In genomic region chr6:43276180-43277082, GRCh38 we compare ENCODE assay signal across 1 cellular context.
A peak's percentile ranks its signal among the peaks of the same experiment; 100 is the strongest.
TF ChIP-seq lines count a peak whose summit lies in the region.

No MANE protein-coding gene starts in this region.

TF ChIP-seq in HepG2, 621 proteins besides CTCF, POLR2A, EP300 and RAD21 (continues in another document):
- TF ChIP-seq MEF2D (CRISPR knock-in tag; IDR thresholded peaks at IDR 0.05) (peak; percentile 31; the same call in 1 of the 2 replicates), DPF2 (CRISPR knock-in tag; IDR thresholded peaks at IDR 0.05; ENCODE audit: borderline replicate concordance, low read depth) (peak; percentile 85), ZBTB21 (CRISPR knock-in tag; IDR thresholded peaks at IDR 0.05) (no peak), ZBTB25 (CRISPR knock-in tag; IDR thresholded peaks at IDR 0.05) (peak; percentile 65; the same call in 1 of the 2 replicates), ZNF616 (CRISPR knock-in tag; IDR thresholded peaks at IDR 0.05; ENCODE audit: low read depth) (0 out of 2 replicates have a peak, but pooled peaks have one; percentile 53), ARID4A (CRISPR knock-in tag; IDR thresholded peaks at IDR 0.05; ENCODE audit: borderline replicate concordance) (peak; percentile 71), ZBTB3 (CRISPR knock-in tag; IDR thresholded peaks at IDR 0.05; ENCODE audit: borderline replicate concordance, low read depth) (0 out of 2 replicates have a peak, but pooled peaks have one; percentile 76), KDM4B (CRISPR knock-in tag; IDR thresholded peaks at IDR 0.05) (0 out of 2 replicates have a peak, but pooled peaks have one; percentile 26), ZNF691 (CRISPR knock-in tag; IDR thresholded peaks at IDR 0.05; ENCODE audit: borderline replicate concordance, low read depth) (peak; percentile 71), ZBTB46 (CRISPR knock-in tag; IDR thresholded peaks at IDR 0.05; ENCODE audit: borderline replicate concordance) (peak; percentile 97; the same call in 1 of the 2 replicates), ZNF503 (CRISPR knock-in tag; IDR thresholded peaks at IDR 0.05) (0 out of 2 replicates have a peak, but pooled peaks have one; percentile 6), MYC (CRISPR knock-in tag; IDR thresholded peaks at IDR 0.05; ENCODE audit: borderline replicate concordance) (peak; percentile 11), ZNF343 (CRISPR knock-in tag; IDR thresholded peaks at IDR 0.05) (peak; percentile 12; the same call in 1 of the 2 replicates), MEIS2 (CRISPR knock-in tag; IDR thresholded peaks at IDR 0.05) (no peak), HOXA7 (CRISPR knock-in tag; IDR thresholded peaks at IDR 0.05) (no peak), ZNF274 (CRISPR knock-in tag; IDR thresholded peaks at IDR 0.05) (peak; percentile 56; the same call in 1 of the 2 replicates), SP5 (CRISPR knock-in tag; IDR thresholded peaks at IDR 0.05; ENCODE audit: borderline replicate concordance, low read depth) (peak; percentile 72), TOPORS (CRISPR knock-in tag; IDR thresholded peaks at IDR 0.05) (0 out of 2 replicates have a peak, but pooled peaks have one; percentile 23), ZNF136 (CRISPR knock-in tag; IDR thresholded peaks at IDR 0.05; ENCODE audit: low read depth) (0 out of 2 replicates have a peak, but pooled peaks have one; percentile 35), FOXP4 (CRISPR knock-in tag; IDR thresholded peaks at IDR 0.05) (0 out of 2 replicates have a peak, but pooled peaks have one; percentile 33), RXRB (CRISPR knock-in tag; IDR thresholded peaks at IDR 0.05; ENCODE audit: borderline replicate concordance) (peak; percentile 88), ZNF430 (CRISPR knock-in tag; IDR thresholded peaks at IDR 0.05) (peak; percentile 87), ELF4 (CRISPR knock-in tag; IDR thresholded peaks at IDR 0.05; ENCODE audit: borderline replicate concordance) (peak; percentile 87; the same call in 1 of the 2 replicates), SMAD3 (CRISPR knock-in tag; IDR thresholded peaks at IDR 0.05) (peak; percentile 53; the same call in 1 of the 2 replicates), MAZ (IDR thresholded peaks at IDR 0.05; ENCODE audit: borderline replicate concordance, low read depth, low read length) (0 out of 2 replicates have a peak, but pooled peaks have one; percentile 39), MAZ (CRISPR knock-in tag; IDR thresholded peaks at IDR 0.05; ENCODE audit: low read depth) (peak; percentile 40), ZSCAN25 (CRISPR knock-in tag; IDR thresholded peaks at IDR 0.05) (peak; percentile 96), HNRNPLL (IDR thresholded peaks at IDR 0.05; ENCODE audit: low read depth, low read length, poor library complexity, severe bottlenecking) (peak; percentile 29), ZNF205 (CRISPR knock-in tag; IDR thresholded peaks at IDR 0.05) (0 out of 2 replicates have a peak, but pooled peaks have one; percentile 37), DRAP1 (CRISPR knock-in tag; IDR thresholded peaks at IDR 0.05) (peak; percentile 75), BRCA1 (CRISPR knock-in tag; IDR thresholded peaks at IDR 0.05) (no peak), BRF2 (CRISPR knock-in tag; IDR thresholded peaks at IDR 0.05) (no peak), ZNF34 (CRISPR knock-in tag; IDR thresholded peaks at IDR 0.05; ENCODE audit: borderline replicate concordance) (peak; percentile 82; the same call in 1 of the 2 replicates), HINFP (CRISPR knock-in tag; IDR thresholded peaks at IDR 0.05; ENCODE audit: low read depth) (peak; percentile 58; the same call in 1 of the 2 replicates), ZFY (CRISPR knock-in tag; IDR thresholded peaks at IDR 0.05) (peak; percentile 88), NFAT5 (CRISPR knock-in tag; IDR thresholded peaks at IDR 0.05) (no peak), ZNF766 (CRISPR knock-in tag; IDR thresholded peaks at IDR 0.05; ENCODE audit: borderline replicate concordance) (no peak), PHF5A (CRISPR knock-in tag; IDR thresholded peaks at IDR 0.05; ENCODE audit: low read depth, unreplicated experiment) (peak; percentile 21)
